Comparison of ENCODE assay signal across 1 cellular context in genomic region chr15:65638107-65638506, GRCh38.
TF ChIP-seq lines count a peak whose summit lies in the region.

No MANE protein-coding gene starts in this region.

TF ChIP-seq in GM12878, 131 proteins besides CTCF, POLR2A, EP300 and RAD21 (continued from another document):
- TF ChIP-seq ATF2 (IDR thresholded peaks at IDR 0.05; ENCODE audit: low read length): no peak
- TF ChIP-seq LARP7 (IDR thresholded peaks at IDR 0.05): no peak
- TF ChIP-seq, protein P1, sequence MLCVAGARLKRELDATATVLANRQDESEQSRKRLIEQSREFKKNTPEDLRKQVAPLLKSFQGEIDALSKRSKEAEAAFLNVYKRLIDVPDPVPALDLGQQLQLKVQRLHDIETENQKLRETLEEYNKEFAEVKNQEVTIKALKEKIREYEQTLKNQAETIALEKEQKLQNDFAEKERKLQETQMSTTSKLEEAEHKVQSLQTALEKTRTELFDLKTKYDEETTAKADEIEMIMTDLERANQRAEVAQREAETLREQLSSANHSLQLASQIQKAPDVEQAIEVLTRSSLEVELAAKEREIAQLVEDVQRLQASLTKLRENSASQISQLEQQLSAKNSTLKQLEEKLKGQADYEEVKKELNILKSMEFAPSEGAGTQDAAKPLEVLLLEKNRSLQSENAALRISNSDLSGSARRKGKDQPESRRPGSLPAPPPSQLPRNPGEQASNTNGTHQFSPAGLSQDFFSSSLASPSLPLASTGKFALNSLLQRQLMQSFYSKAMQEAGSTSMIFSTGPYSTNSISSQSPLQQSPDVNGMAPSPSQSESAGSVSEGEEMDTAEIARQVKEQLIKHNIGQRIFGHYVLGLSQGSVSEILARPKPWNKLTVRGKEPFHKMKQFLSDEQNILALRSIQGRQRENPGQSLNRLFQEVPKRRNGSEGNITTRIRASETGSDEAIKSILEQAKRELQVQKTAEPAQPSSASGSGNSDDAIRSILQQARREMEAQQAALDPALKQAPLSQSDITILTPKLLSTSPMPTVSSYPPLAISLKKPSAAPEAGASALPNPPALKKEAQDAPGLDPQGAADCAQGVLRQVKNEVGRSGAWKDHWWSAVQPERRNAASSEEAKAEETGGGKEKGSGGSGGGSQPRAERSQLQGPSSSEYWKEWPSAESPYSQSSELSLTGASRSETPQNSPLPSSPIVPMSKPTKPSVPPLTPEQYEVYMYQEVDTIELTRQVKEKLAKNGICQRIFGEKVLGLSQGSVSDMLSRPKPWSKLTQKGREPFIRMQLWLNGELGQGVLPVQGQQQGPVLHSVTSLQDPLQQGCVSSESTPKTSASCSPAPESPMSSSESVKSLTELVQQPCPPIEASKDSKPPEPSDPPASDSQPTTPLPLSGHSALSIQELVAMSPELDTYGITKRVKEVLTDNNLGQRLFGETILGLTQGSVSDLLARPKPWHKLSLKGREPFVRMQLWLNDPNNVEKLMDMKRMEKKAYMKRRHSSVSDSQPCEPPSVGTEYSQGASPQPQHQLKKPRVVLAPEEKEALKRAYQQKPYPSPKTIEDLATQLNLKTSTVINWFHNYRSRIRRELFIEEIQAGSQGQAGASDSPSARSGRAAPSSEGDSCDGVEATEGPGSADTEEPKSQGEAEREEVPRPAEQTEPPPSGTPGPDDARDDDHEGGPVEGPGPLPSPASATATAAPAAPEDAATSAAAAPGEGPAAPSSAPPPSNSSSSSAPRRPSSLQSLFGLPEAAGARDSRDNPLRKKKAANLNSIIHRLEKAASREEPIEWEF (IDR thresholded peaks at IDR 0.05; ENCODE audit: insufficient replicate concordance, low read depth, low read length): no peak
- no peak for TF ChIP-seq NFXL1 (IDR thresholded peaks at IDR 0.05; ENCODE audit: borderline replicate concordance)
- no peak for TF ChIP-seq SREBF1 (IDR thresholded peaks at IDR 0.05; ENCODE audit: low read length)
- TF ChIP-seq TAF1 (IDR thresholded peaks at IDR 0.05; ENCODE audit: borderline replicate concordance, low read depth, low read length): no peak
- no peak for TF ChIP-seq ZNF24 (IDR thresholded peaks at IDR 0.05)
- TF ChIP-seq YBX1 (IDR thresholded peaks at IDR 0.05): no peak
- TF ChIP-seq, protein P2, sequence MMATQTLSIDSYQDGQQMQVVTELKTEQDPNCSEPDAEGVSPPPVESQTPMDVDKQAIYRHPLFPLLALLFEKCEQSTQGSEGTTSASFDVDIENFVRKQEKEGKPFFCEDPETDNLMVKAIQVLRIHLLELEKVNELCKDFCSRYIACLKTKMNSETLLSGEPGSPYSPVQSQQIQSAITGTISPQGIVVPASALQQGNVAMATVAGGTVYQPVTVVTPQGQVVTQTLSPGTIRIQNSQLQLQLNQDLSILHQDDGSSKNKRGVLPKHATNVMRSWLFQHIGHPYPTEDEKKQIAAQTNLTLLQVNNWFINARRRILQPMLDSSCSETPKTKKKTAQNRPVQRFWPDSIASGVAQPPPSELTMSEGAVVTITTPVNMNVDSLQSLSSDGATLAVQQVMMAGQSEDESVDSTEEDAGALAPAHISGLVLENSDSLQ (IDR thresholded peaks at IDR 0.05): no peak
- no peak for TF ChIP-seq RUNX3 (IDR thresholded peaks at IDR 0.05; ENCODE audit: low read length)
- TF ChIP-seq ETV6 (conservative IDR thresholded peaks at IDR 0.05 in 1 of 2, IDR thresholded peaks at IDR 0.05 in 1 of 2; ENCODE audit: borderline replicate concordance in 1 of 2, low read depth in 1 of 2): no peak
- TF ChIP-seq NKRF (conservative IDR thresholded peaks at IDR 0.05): no peak
